ENCODE assay signal across 1 cellular context in the genomic region with DNA sequence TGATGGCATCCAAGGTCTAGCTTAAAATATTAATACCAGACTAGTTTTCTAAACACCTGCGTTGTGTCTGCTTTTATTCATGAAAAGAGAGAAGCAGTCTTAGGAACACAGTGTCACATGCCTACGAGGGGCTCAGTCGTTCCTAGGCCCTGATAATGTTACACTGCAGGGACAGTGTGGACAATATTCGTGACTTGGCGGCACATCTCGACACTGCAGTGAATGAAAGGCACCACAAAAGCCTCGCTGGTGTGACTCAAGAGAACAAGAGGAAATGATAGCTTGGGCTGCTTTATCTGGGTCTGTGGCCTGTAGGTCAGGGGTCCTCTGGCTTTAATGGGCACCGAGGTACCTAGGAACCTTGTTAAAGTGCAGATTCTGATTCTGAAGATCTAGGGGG.
TF ChIP-seq lines count a peak whose summit lies in the region.

No MANE protein-coding gene starts in this region.

TF ChIP-seq in WTC11, 78 proteins besides CTCF, POLR2A, EP300 and RAD21 (continued from another document):
- TF ChIP-seq NFATC4 (CRISPR knock-in tag; IDR thresholded peaks at IDR 0.05) (no peak), GRHL2 (CRISPR knock-in tag; IDR thresholded peaks at IDR 0.05; ENCODE audit: insufficient replicate concordance, severe bottlenecking) (no peak), ZNF317 (CRISPR knock-in tag; IDR thresholded peaks at IDR 0.05; ENCODE audit: borderline replicate concordance, low read depth) (no peak), MYBL2 (CRISPR knock-in tag; IDR thresholded peaks at IDR 0.05) (no peak), JAZF1 (CRISPR knock-in tag; IDR thresholded peaks at IDR 0.05) (no peak)
- TF ChIP-seq, protein P1, sequence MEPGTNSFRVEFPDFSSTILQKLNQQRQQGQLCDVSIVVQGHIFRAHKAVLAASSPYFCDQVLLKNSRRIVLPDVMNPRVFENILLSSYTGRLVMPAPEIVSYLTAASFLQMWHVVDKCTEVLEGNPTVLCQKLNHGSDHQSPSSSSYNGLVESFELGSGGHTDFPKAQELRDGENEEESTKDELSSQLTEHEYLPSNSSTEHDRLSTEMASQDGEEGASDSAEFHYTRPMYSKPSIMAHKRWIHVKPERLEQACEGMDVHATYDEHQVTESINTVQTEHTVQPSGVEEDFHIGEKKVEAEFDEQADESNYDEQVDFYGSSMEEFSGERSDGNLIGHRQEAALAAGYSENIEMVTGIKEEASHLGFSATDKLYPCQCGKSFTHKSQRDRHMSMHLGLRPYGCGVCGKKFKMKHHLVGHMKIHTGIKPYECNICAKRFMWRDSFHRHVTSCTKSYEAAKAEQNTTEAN (CRISPR knock-in tag; IDR thresholded peaks at IDR 0.05): no peak
- TF ChIP-seq, protein P2, sequence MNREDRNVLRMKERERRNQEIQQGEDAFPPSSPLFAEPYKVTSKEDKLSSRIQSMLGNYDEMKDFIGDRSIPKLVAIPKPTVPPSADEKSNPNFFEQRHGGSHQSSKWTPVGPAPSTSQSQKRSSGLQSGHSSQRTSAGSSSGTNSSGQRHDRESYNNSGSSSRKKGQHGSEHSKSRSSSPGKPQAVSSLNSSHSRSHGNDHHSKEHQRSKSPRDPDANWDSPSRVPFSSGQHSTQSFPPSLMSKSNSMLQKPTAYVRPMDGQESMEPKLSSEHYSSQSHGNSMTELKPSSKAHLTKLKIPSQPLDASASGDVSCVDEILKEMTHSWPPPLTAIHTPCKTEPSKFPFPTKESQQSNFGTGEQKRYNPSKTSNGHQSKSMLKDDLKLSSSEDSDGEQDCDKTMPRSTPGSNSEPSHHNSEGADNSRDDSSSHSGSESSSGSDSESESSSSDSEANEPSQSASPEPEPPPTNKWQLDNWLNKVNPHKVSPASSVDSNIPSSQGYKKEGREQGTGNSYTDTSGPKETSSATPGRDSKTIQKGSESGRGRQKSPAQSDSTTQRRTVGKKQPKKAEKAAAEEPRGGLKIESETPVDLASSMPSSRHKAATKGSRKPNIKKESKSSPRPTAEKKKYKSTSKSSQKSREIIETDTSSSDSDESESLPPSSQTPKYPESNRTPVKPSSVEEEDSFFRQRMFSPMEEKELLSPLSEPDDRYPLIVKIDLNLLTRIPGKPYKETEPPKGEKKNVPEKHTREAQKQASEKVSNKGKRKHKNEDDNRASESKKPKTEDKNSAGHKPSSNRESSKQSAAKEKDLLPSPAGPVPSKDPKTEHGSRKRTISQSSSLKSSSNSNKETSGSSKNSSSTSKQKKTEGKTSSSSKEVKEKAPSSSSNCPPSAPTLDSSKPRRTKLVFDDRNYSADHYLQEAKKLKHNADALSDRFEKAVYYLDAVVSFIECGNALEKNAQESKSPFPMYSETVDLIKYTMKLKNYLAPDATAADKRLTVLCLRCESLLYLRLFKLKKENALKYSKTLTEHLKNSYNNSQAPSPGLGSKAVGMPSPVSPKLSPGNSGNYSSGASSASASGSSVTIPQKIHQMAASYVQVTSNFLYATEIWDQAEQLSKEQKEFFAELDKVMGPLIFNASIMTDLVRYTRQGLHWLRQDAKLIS (CRISPR knock-in tag; IDR thresholded peaks at IDR 0.05; ENCODE audit: borderline replicate concordance): no peak
